8 cellular contexts compared by ENCODE assay signal in genomic region chr18:46250084-46250811, GRCh38.
DNase-seq lines count a peak whose midpoint lies in the region; ATAC-seq and TF ChIP-seq lines count a peak whose summit lies in the region.

No MANE protein-coding gene starts in this region.

- H3K4me3 Mint-ChIP-seq in CD4-positive, alpha-beta memory T cell: peak overlapping the region; percentile 80 to 97 (median 91)

- H3K4me3 ChIP-seq in CD4-positive, alpha-beta memory T cell (ENCODE audit: low read length in 2 of 2): peak overlapping the region in 1 of 2 donors; percentile 48
- H3K4me3 ChIP-seq in astrocyte of the spinal cord (ENCODE audit: low read depth, low read length): no peak overlapping the region

- ATAC-seq in GM19397 (IDR thresholded peaks at IDR 0.05; ENCODE audit: unreplicated experiment) (peak; percentile 95), HG03460 (IDR thresholded peaks at IDR 0.05; ENCODE audit: unreplicated experiment) (peak; percentile 98), left colon (peak; percentile 92)

- H3K9me3 Mint-ChIP-seq in CD4-positive, alpha-beta memory T cell: no peaks in the 10 kb centered on the region

- peaks cover 0 to 2% of the 10 kb centered on the region in 2 donors for H3K27me3 Mint-ChIP-seq in CD4-positive, alpha-beta memory T cell

- POLR2A ChIA-PET in CD4-positive, alpha-beta memory T cell (lab: Charles Lee; ENCODE audit: partially characterized antibody): interaction anchor here (0.7 to 1.8 kb wide), 4 partner anchors 30 to 76 kb away, joined by 3 to 17 read pairs (median 4); a partner anchor contains a TSS

- peaks cover 29% of the 10 kb centered on the region in 2 donors for H3K36me3 Mint-ChIP-seq in CD4-positive, alpha-beta memory T cell

- peak overlapping the region; percentile 77 for H3K27ac ChIP-seq in CD4-positive, alpha-beta memory T cell (ENCODE audit: low read depth, low read length)

- intact Hi-C loops in CD4-positive, alpha-beta memory T cell (cut with micrococcal nuclease): loop anchor here (1.0 to 2.0 kb wide), 4 partner anchors 27 to 152 kb away; partner anchors contain the start of gene ATP5F1A
- intact Hi-C loops in left colon (cut with DNase I, micrococcal nuclease): no loop called here

- H3K9me3 ChIP-seq in CD4-positive, alpha-beta memory T cell (ENCODE audit: control insufficient read depth in 1 of 2, low read length in 2 of 2): no peaks in the 10 kb centered on the region

- CTCF ChIA-PET in CD4-positive, alpha-beta memory T cell (lab: Charles Lee; ENCODE audit: partially characterized antibody): interaction anchor here (0.6 to 2.3 kb wide), 8 partner anchors 26 to 408 kb away, joined by 3 to 17 read pairs (median 4); a partner anchor contains a TSS

- H3K36me3 ChIP-seq in CD4-positive, alpha-beta memory T cell (ENCODE audit: insufficient read depth, low read length): peaks cover 11% of the 10 kb centered on the region

- DNase-seq in CD4-positive, alpha-beta memory T cell: peak; percentile 73 to 82 (median 77)
- DNase-seq in SIG-M5 (lab: John Stamatoyannopoulos, UW): peak; percentile 42
- DNase-seq in astrocyte of the spinal cord (ENCODE audit: low read depth, low spot score): peak; percentile 93
- DNase-seq in left colon: peak; percentile 35 to 59
- peak; percentile 18 for DNase-seq in stimulated activated CD8-positive, alpha-beta memory T cell treated with anti-CD3 and anti-CD28 coated beads, Interleukin-12 subunit alpha, Interleukin-12 subunit beta, amount 100 ng/mL, for 4 hours (ENCODE audit: low read depth)
- no peak for DNase-seq in NCI-H187 treated with DMSO at 0.1 percent for 48 hours (lab: John Stamatoyannopoulos, UW)

- peaks cover 40 to 50% (median 44%) of the 10 kb centered on the region in 4 donors for H3K4me1 Mint-ChIP-seq in CD4-positive, alpha-beta memory T cell

- no peak for TF ChIP-seq CTCF in astrocyte of the spinal cord (IDR thresholded peaks at IDR 0.05; ENCODE audit: low read depth, low read length)

- peak overlapping the region; percentile 94 to 99 (median 97) for H3K27ac Mint-ChIP-seq in CD4-positive, alpha-beta memory T cell

- peaks cover 39% of the 10 kb centered on the region for H3K4me1 ChIP-seq in CD4-positive, alpha-beta memory T cell (ENCODE audit: insufficient read depth, low read length)

- H3K27me3 ChIP-seq in CD4-positive, alpha-beta memory T cell (ENCODE audit: insufficient read depth, low read length): no peaks in the 10 kb centered on the region

- in situ Hi-C loops in astrocyte of the spinal cord (cut with HindIII; ENCODE audit: low sequenced_read_pairs): no loop called here
